Comparison of ENCODE assay signal across 23 cellular contexts in the genomic region with DNA sequence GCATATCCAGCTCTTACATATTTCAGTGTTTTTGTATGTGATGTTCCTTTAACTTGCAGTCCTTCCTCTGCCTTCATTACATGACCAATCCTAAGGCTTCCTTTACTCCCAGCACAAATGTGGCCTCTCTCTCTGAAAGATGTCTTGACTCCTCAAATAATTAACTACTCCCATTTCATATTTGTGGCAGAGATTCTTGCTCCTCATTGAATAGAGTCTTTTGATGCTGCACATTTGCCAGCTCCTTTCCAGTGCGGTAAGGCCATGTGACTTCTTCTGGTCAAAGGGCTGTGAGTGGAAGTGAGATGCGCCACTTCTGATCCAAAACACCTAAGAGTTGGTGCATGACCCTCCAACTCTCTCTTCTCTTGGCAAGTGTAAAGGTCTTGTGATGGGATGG. TPM values are rescaled to one million over a fixed set of nuclear protein-coding genes. Genes with fewer than 3 reads are reported as not detected.
DNase-seq lines count a peak whose midpoint lies in the region; ATAC-seq, FAIRE-seq and TF ChIP-seq lines count a peak whose summit lies in the region.
"Had no signal": no experiment of that assay in that cellular context is flagged by ENCODE, and none has a peak within 500 bp of the region (broad histone marks: within the 10 kb centered on the region; RNA-seq: fewer than 3 reads in every experiment).

No MANE protein-coding gene starts in this region.

- intact Hi-C loops in Calu3 (cut with micrococcal nuclease; ENCODE audit: unreplicated experiment) (no loop called here), left lung (cut with DNase I) (no loop called here)

- no peak for TF ChIP-seq POLR2A in H1 (IDR thresholded peaks at IDR 0.05; ENCODE audit: control extremely low read depth in 1 of 2, low read depth in 2 of 2, low read length in 2 of 2)

- no peak for TF ChIP-seq CTCF in Calu3 (IDR thresholded peaks at IDR 0.05; ENCODE audit: unreplicated experiment)
- TF ChIP-seq CTCF in H1 (IDR thresholded peaks at IDR 0.05; ENCODE audit: control extremely low read depth in 1 of 3, insufficient read depth in 1 of 3, low read depth in 1 of 3, low read length in 3 of 3): no peak
- no peak for TF ChIP-seq CTCF in left lung (IDR thresholded peaks at IDR 0.05)

- TF ChIP-seq RAD21 in H1 (IDR thresholded peaks at IDR 0.05 in 1 of 2, conservative IDR thresholded peaks at IDR 0.05 in 1 of 2; ENCODE audit: low read depth in 2 of 2, low read length in 2 of 2): no peak

- H4K20me1 ChIP-seq in H1 (replicated peaks in 1 of 2; ENCODE audit: control insufficient read depth in 1 of 2, insufficient read depth in 2 of 2, low read length in 2 of 2): no peaks in the 10 kb centered on the region

- FAIRE-seq in H1 (lab: Jason Lieb, UNC) (no peak), HTR-8/SVneo (lab: Jason Lieb, UNC) (no peak)
- FAIRE-seq: GM12878 had no signal

- H3K18ac ChIP-seq in H1 (ENCODE audit: extremely low read depth, low read length): no peak overlapping the region

- no peak overlapping the region for H3K4ac ChIP-seq in H1 (replicated peaks; ENCODE audit: insufficient read length, low read depth, low read length)

- H4K8ac ChIP-seq in H1 (ENCODE audit: extremely low read depth, insufficient read depth, low read length): no peak overlapping the region

- TF ChIP-seq EP300 in H1 (IDR thresholded peaks at IDR 0.05; ENCODE audit: borderline replicate concordance in 1 of 2, low read depth in 2 of 2, low read length in 2 of 2): no peak

- 83% methylated on average over 2 of the region's 2 CpGs; no CpG with 5 or more reads in 1 of the 2 experiments for WGBS in H1 (ENCODE audit: extremely low coverage in 1 of 2, insufficient coverage in 1 of 2, insufficient read length in 1 of 2, insufficient replicate concordance in 2 of 2, low coverage in 1 of 2, low lambda C conversion rate in 2 of 2, missing lambda C conversion rate in 1 of 2), 2 experiments

- H3K9me3 Mint-ChIP-seq in Calu3 (ENCODE audit: low read depth, unreplicated experiment): peaks cover 3% of the 10 kb centered on the region

- H3K36me3 ChIP-seq in H1 (ENCODE audit: control insufficient read depth in 2 of 4, insufficient read depth in 4 of 4, low read length in 3 of 4) (no peaks in the 10 kb centered on the region), left lung (no peaks in the 10 kb centered on the region), subcutaneous abdominal adipose tissue (ENCODE audit: control insufficient read depth in 5 of 5, insufficient read depth in 5 of 5, low read length in 5 of 5) (no peaks in the 10 kb centered on the region)
- H3K36me3 ChIP-seq: BE2C had no signal

- H3K27ac ChIP-seq in H1 (ENCODE audit: low read depth, low read length) (no peak overlapping the region), left lung (no peak overlapping the region), subcutaneous abdominal adipose tissue (ENCODE audit: low read depth, low read length) (peak overlapping the region; percentile 70)

- H4K91ac ChIP-seq in H1 (replicated peaks; ENCODE audit: insufficient read length, low read length): no peak overlapping the region

- no peak overlapping the region for H3K56ac ChIP-seq in H1 (replicated peaks; ENCODE audit: insufficient read length, low read depth, low read length)

- H3K4me1 Mint-ChIP-seq in Calu3 (ENCODE audit: low read depth, unreplicated experiment): peaks cover 56% of the 10 kb centered on the region

- peak overlapping the region; percentile 76 for H3K27ac Mint-ChIP-seq in Calu3 (ENCODE audit: unreplicated experiment)
- H3K27ac Mint-ChIP-seq: CD4-positive, alpha-beta T cell; IgD-negative memory B cell had no signal

- no peak overlapping the region for H2BK5ac ChIP-seq in H1 (ENCODE audit: low read depth, low read length)

- BruUV-seq in Calu3 (replicated peaks; lab: Mats Ljungman, UMichigan): no TSS peak

- H2AK5ac ChIP-seq in H1 (ENCODE audit: low read depth, low read length): no peak overlapping the region

- no peak overlapping the region for H2BK120ac ChIP-seq in H1 (replicated peaks; ENCODE audit: low read depth, low read length)

- H3K9ac ChIP-seq in H1 (replicated peaks in 1 of 4; ENCODE audit: extremely low read depth in 1 of 4, low read depth in 3 of 4, low read length in 3 of 4) (no peak overlapping the region), subcutaneous abdominal adipose tissue (ENCODE audit: low read length in 5 of 5) (no peak overlapping the region)

- H3K9me3 ChIP-seq in H1 (ENCODE audit: insufficient read depth in 2 of 2, low read depth in 1 of 2, low read length in 1 of 2) (no peaks in the 10 kb centered on the region), left lung (no peaks in the 10 kb centered on the region), subcutaneous abdominal adipose tissue (ENCODE audit: control insufficient read depth in 5 of 5, low read length in 5 of 5) (no peaks in the 10 kb centered on the region)
- H3K9me3 ChIP-seq: BE2C had no signal

- H3K4me1 ChIP-seq in H1 (replicated peaks in 1 of 4; ENCODE audit: control insufficient read depth in 3 of 4, insufficient read depth in 4 of 4, low read length in 3 of 4) (no peaks in the 10 kb centered on the region), left lung (peaks cover 0 to 3% of the 10 kb centered on the region in 2 donors), subcutaneous abdominal adipose tissue (ENCODE audit: control insufficient read depth in 5 of 5, insufficient read depth in 5 of 5, low read length in 5 of 5) (peaks cover 2 to 30% (median 22%) of the 10 kb centered on the region in 5 donors)

- H3K4me3 Mint-ChIP-seq in Calu3 (ENCODE audit: low read depth, unreplicated experiment): peak overlapping the region; percentile 50
- H3K4me3 Mint-ChIP-seq: CD4-positive, alpha-beta T cell; IgD-negative memory B cell had no signal

- no peaks in the 10 kb centered on the region for H3K79me2 ChIP-seq in H1 (ENCODE audit: control insufficient read depth in 1 of 2, insufficient read depth in 2 of 2, low read length in 2 of 2)

- H3K27me3 Mint-ChIP-seq in Calu3 (ENCODE audit: unreplicated experiment): no peaks in the 10 kb centered on the region

- H3K14ac ChIP-seq in H1 (ENCODE audit: insufficient read length): no peak overlapping the region

- no peak overlapping the region for H3K4me3 ChIP-seq in H1 (ENCODE audit: extremely low read depth in 1 of 4, insufficient read depth in 2 of 4, low read depth in 3 of 4, low read length in 4 of 4)
- H3K4me3 ChIP-seq in left lung: no peak overlapping the region
- H3K4me3 ChIP-seq in subcutaneous abdominal adipose tissue (ENCODE audit: low read depth in 1 of 5, low read length in 5 of 5): no peak overlapping the region
- H3K4me3 ChIP-seq: GM12878 had no signal

- no peaks in the 10 kb centered on the region for H3K36me3 Mint-ChIP-seq in Calu3 (ENCODE audit: insufficient read depth, unreplicated experiment)
- H3K36me3 Mint-ChIP-seq: IgD-negative memory B cell had no signal

- CTCF ChIA-PET in Calu3 (lab: Charles Lee) (interaction anchor here (0.8 to 2.7 kb wide), 3 partner anchors 9 to 20 kb away, joined by 3 to 12 read pairs (median 5); no protein-coding TSS in a partner anchor), H1 (lab: Charles Lee; ENCODE audit: partially characterized antibody) (interaction anchor here (1.0 kb wide), 1 partner anchor 551 kb away, joined by 3 read pairs; no protein-coding TSS in a partner anchor)

- no peak overlapping the region for H3K4me2 ChIP-seq in H1 (ENCODE audit: insufficient read depth in 1 of 2, low read depth in 2 of 2, low read length in 2 of 2)

- no peak overlapping the region for H4K5ac ChIP-seq in H1 (ENCODE audit: insufficient read length, low read depth, low read length)

- no peaks in the 10 kb centered on the region for H3K23me2 ChIP-seq in H1 (ENCODE audit: low read depth, low read length)

- H3K79me1 ChIP-seq in H1 (ENCODE audit: low read depth, low read length): no peaks in the 10 kb centered on the region

- POLR2A ChIA-PET in H1 (lab: Charles Lee; ENCODE audit: partially characterized antibody): no interaction called here

- ATAC-seq in left lung (peak; percentile 22), GM21737 (IDR thresholded peaks at IDR 0.05; ENCODE audit: unreplicated experiment) (no peak)
- ATAC-seq: GM12878 had no signal

- DNase-seq in Calu3 (no peak), H1 (ENCODE audit: low read depth in 1 of 2, low spot score in 2 of 2) (no peak), left lung (no peak), NAMALWA (ENCODE audit: low spot score) (no peak), HTR-8/SVneo (ENCODE audit: insufficient read length, low spot score) (no peak)
- DNase-seq: BE2C; CD4-positive, alpha-beta T cell; COR-L47; DMS 273 treated with DMSO at 0.1 percent for 48 hours; DND-41; GOT3; NCI-H1417; NCI-H187; NCI-H446; NCI-H526 treated with DMSO at 0.1 percent for 48 hours; SHP77 had no signal

- no peak overlapping the region for H2BK20ac ChIP-seq in H1 (ENCODE audit: low read length)

- H3K27me3 ChIP-seq in H1 (replicated peaks in 1 of 4; ENCODE audit: control insufficient read depth in 3 of 4, extremely low read depth in 1 of 4, insufficient read depth in 3 of 4, low read length in 3 of 4): no peaks in the 10 kb centered on the region
- no peaks in the 10 kb centered on the region for H3K27me3 ChIP-seq in left lung
- H3K27me3 ChIP-seq in subcutaneous abdominal adipose tissue (ENCODE audit: control insufficient read depth in 5 of 5, insufficient read depth in 4 of 5, low read length in 5 of 5): no peaks in the 10 kb centered on the region
- H3K27me3 ChIP-seq: BE2C had no signal

- H2BK12ac ChIP-seq in H1 (ENCODE audit: low read depth, low read length): no peak overlapping the region

- no peak overlapping the region for H3K23ac ChIP-seq in H1 (ENCODE audit: insufficient read length)

- H2AFZ ChIP-seq in H1 (ENCODE audit: low read length): peak overlapping the region; percentile 71; the same call in 1 of the 2 replicates

- H2BK15ac ChIP-seq in H1 (ENCODE audit: low read length): no peak overlapping the region

RNA-seq across cellular contexts. Expression of a gene that starts 19.1 kb away (rescaled TPM):
- total RNA-seq in Calu3 (2022) (368 and 579 TPM in 2 replicates), left lung (100 to 1,000 TPM; 144 to 213 TPM)
- total RNA-seq in H1 (2021; fragmentation: NEBNext Ultra II Directional; extraction: Animal tissue kit (Norgen Biotek cat#: 25700)): 90.3 and 92.1 TPM in 2 replicates
- 29.8 and 47.6 TPM in 2 replicates for polyA plus RNA-seq in H1 (2011; rRNA removed)
- polyA plus RNA-seq in H1 (2011; cell fraction: cytosol; rRNA removed): 40.2 TPM
- polyA plus RNA-seq in H1 (2011; cell fraction: nucleus; rRNA removed): 55.4 TPM
- 62.4 to 75.8 TPM (median 68.8 TPM) in 4 replicates for polyA plus RNA-seq in H1 (2012, experiment 1 of 2)
- polyA plus RNA-seq in H1 (2012, experiment 2 of 2): 5.7 TPM
- polyA plus RNA-seq in H1 (2013, experiment 1 of 2): 140 TPM
- 113 TPM for polyA plus RNA-seq in H1 (2013, experiment 2 of 2)
- 97.2 and 158 TPM in 2 replicates for polyA minus RNA-seq in H1 (2011; rRNA and poly(A)+ RNA removed)
- 57.5 TPM for polyA minus RNA-seq in H1 (2011; cell fraction: cytosol; rRNA and poly(A)+ RNA removed)
- polyA minus RNA-seq in H1 (2011; cell fraction: nucleus; rRNA and poly(A)+ RNA removed): 63.5 TPM
- total RNA-seq: CD4-positive, alpha-beta T cell had no signal

RNA-seq across cellular contexts. Expression of a gene that starts 51.2 kb away (rescaled TPM):
- not detected in 2 replicates for total RNA-seq in Calu3 (2022)
- total RNA-seq in H1 (2021; fragmentation: NEBNext Ultra II Directional; extraction: Animal tissue kit (Norgen Biotek cat#: 25700)): not detected in 2 replicates
- polyA plus RNA-seq in H1 (2011; rRNA removed): not detected in 2 replicates
- polyA plus RNA-seq in H1 (2011; cell fraction: cytosol; rRNA removed): not detected
- not detected for polyA plus RNA-seq in H1 (2011; cell fraction: nucleus; rRNA removed)
- not detected in 4 replicates for polyA plus RNA-seq in H1 (2012, experiment 1 of 2)
- not detected for polyA plus RNA-seq in H1 (2012, experiment 2 of 2)
- not detected for polyA plus RNA-seq in H1 (2013, experiment 1 of 2)
- not detected for polyA plus RNA-seq in H1 (2013, experiment 2 of 2)
- 0.29 TPM in 1 of 2 replicates, not detected in the other for polyA minus RNA-seq in H1 (2011; rRNA and poly(A)+ RNA removed)
- not detected for polyA minus RNA-seq in H1 (2011; cell fraction: cytosol; rRNA and poly(A)+ RNA removed)
- not detected for polyA minus RNA-seq in H1 (2011; cell fraction: nucleus; rRNA and poly(A)+ RNA removed)
- not detected for total RNA-seq in left lung
- total RNA-seq: A673; CD4-positive, alpha-beta T cell; GM12878; M059J; RPMI7951 had no signal
- polyA plus RNA-seq: GM12878, IgD-negative memory B cell had no signal
